Comparison of ENCODE assay signal across 1 cellular context in the genomic region with DNA sequence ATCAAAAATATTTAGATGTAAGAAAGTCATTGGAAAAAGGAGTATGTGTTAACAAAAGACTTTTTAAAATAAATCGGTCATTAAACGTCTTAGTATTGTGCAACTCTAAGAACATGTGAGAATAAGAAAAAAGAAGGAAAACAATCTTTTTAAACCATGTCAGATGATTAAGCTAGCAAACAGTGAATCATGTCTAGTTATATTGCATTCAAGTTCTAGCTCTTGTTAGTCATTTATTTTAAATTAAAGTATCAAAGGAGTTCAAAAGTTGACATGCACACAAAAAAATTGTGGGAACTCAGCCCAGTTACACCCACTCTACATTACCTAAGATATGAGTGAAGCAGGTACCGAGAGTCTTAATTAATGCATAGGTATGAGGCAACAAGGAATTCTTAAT.
TF ChIP-seq lines count a peak whose summit lies in the region.

No MANE protein-coding gene starts in this region.

TF ChIP-seq in H1, 55 proteins besides CTCF, POLR2A, EP300 and RAD21 (continued from another document):
- TF ChIP-seq CEBPB (IDR thresholded peaks at IDR 0.05; ENCODE audit: low read depth, low read length) (peak; percentile 34; the same call in 1 of the 2 replicates), CHD2 (IDR thresholded peaks at IDR 0.05; ENCODE audit: low read length) (no peak)
